ENCODE assay signal across 8 cellular contexts in genomic region chr22:32644252-32645100, GRCh38.
A peak's percentile ranks its signal among the peaks of the same experiment; 100 is the strongest.
DNase-seq lines count a peak whose midpoint lies in the region; ATAC-seq lines count a peak whose summit lies in the region.

No MANE protein-coding gene starts in this region.

- H3K27ac ChIP-seq in adipose tissue (ENCODE audit: low read depth, low read length), result peak overlapping the region; percentile 54

- peak overlapping the region; percentile 7 for H3K4me3 Mint-ChIP-seq in stimulated activated effector memory CD8-positive, alpha-beta T cell treated with anti-CD3 and anti-CD28 coated beads, Interleukin-12 subunit alpha, Interleukin-12 subunit beta, amount 100 ng/mL, for 72 hours

- peaks cover 17% of the 10 kb centered on the region for H3K4me1 Mint-ChIP-seq in stimulated activated effector memory CD8-positive, alpha-beta T cell treated with anti-CD3 and anti-CD28 coated beads, Interleukin-12 subunit alpha, Interleukin-12 subunit beta, amount 100 ng/mL, for 72 hours

- peak overlapping the region; percentile 64 for H3K27ac Mint-ChIP-seq in stimulated activated effector memory CD8-positive, alpha-beta T cell treated with anti-CD3 and anti-CD28 coated beads, Interleukin-12 subunit alpha, Interleukin-12 subunit beta, amount 100 ng/mL, for 72 hours

- no peaks in the 10 kb centered on the region for H3K36me3 Mint-ChIP-seq in stimulated activated effector memory CD8-positive, alpha-beta T cell treated with anti-CD3 and anti-CD28 coated beads, Interleukin-12 subunit alpha, Interleukin-12 subunit beta, amount 100 ng/mL, for 72 hours

- DNase-seq in A172 (ENCODE audit: low spot score) (peak; percentile 74), NCI-H69 (lab: John Stamatoyannopoulos, UW) (peak; percentile 7), left lobe of liver (ENCODE audit: low spot score) (peak; percentile 76), cortex of kidney (lab: John Stamatoyannopoulos, UW) (no peak), NCI-H1092 (lab: John Stamatoyannopoulos, UW) (no peak), head of caudate nucleus (no peak)
- DNase-seq in stimulated activated effector memory CD8-positive, alpha-beta T cell treated with anti-CD3 and anti-CD28 coated beads, Interleukin-12 subunit alpha, Interleukin-12 subunit beta, amount 100 ng/mL, for 72 hours (ENCODE audit: low spot score in 2 of 2), result no peak

- ATAC-seq in left lobe of liver, result peak; percentile 92
- peak; percentile 61 for ATAC-seq in stimulated activated effector memory CD8-positive, alpha-beta T cell treated with anti-CD3 and anti-CD28 coated beads, Interleukin-12 subunit alpha, Interleukin-12 subunit beta, amount 100 ng/mL, for 72 hours

- intact Hi-C loops in head of caudate nucleus (cut with DNase I), result no loop called here

- H3K9me3 Mint-ChIP-seq in stimulated activated effector memory CD8-positive, alpha-beta T cell treated with anti-CD3 and anti-CD28 coated beads, Interleukin-12 subunit alpha, Interleukin-12 subunit beta, amount 100 ng/mL, for 72 hours, result peaks cover 2% of the 10 kb centered on the region

- WGBS in adipose tissue, 3 donors, result 11 to 28% (median 26%) methylated on average over 14 of the region's 14 CpGs

Comparison
In these comparisons a context has a peak if more than half of its experiments do, and no peak if none do; other contexts are left out.
1. DNase-seq: peak in A172 (single experiment), NCI-H69 (single experiment) and left lobe of liver (single experiment); none in stimulated activated effector memory CD8-positive, alpha-beta T cell treated with anti-CD3 and anti-CD28 coated beads, Interleukin-12 subunit alpha, Interleukin-12 subunit beta, amount 100 ng/mL, for 72 hours (0 of 2), cortex of kidney (single experiment), NCI-H1092 (single experiment) and head of caudate nucleus (0 of 42).